In the genomic region with DNA sequence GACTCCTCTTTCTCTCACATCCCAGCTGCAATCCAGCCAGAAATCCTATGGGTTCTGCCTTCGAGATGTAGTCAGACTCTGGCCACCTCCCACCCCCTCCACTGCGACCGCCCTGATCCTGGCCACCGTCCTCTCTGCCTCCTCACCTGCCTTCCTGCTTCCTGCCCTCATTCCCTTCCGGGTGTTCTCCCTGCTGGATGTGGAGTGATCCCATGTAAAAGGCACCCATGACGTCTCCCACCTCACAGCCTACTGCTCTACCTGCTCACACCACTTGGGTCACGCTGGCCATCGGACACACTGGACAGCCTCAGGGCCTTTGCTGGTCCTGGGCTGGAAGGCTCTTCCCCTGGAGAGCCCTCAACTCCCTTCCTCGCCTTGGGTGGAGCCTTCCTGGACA, we compare ENCODE assay signal across 25 cellular contexts. TPM values are rescaled to one million over a fixed set of nuclear protein-coding genes. Genes with fewer than 3 reads are reported as not detected.
DNase-seq lines count a peak whose midpoint lies in the region; ATAC-seq and TF ChIP-seq lines count a peak whose summit lies in the region.
"Had no signal": no experiment of that assay in that cellular context is flagged by ENCODE, and none has a peak within 500 bp of the region (broad histone marks: within the 10 kb centered on the region; RNA-seq: fewer than 3 reads in every experiment).

No MANE protein-coding gene starts in this region.

- no peaks in the 10 kb centered on the region for H3K9me3 Mint-ChIP-seq in activated CD4-positive, alpha-beta T cell treated with anti-CD3 and anti-CD28 coated beads for 36 hours (ENCODE audit: low read depth)
- H3K9me3 Mint-ChIP-seq in central memory CD8-positive, alpha-beta T cell: no peaks in the 10 kb centered on the region
- H3K9me3 Mint-ChIP-seq: H9, immature natural killer cell had no signal

- POLR2A ChIA-PET in activated CD4-positive, alpha-beta T cell treated with anti-CD3 and anti-CD28 coated beads for 36 hours (lab: Charles Lee): no interaction called here
- POLR2A ChIA-PET in IMR-90 (lab: Charles Lee; ENCODE audit: unreplicated experiment): no interaction called here

- H2AK9ac ChIP-seq in IMR-90 (replicated peaks; ENCODE audit: low read depth, low read length, poor library complexity): no peak overlapping the region

- H3K27ac ChIP-seq in IMR-90 (ENCODE audit: insufficient read depth, low read length) (no peak overlapping the region), neuronal stem cell (replicated peaks; ENCODE audit: low read length) (no peak overlapping the region)
- H3K27ac ChIP-seq: epithelial cell of prostate, spleen had no signal

- H4K8ac ChIP-seq in IMR-90 (ENCODE audit: low read depth in 2 of 2, low read length in 2 of 2) (no peak overlapping the region), neuronal stem cell (ENCODE audit: low read depth, low read length) (no peak overlapping the region)

- H3K79me1 ChIP-seq in IMR-90 (ENCODE audit: low read depth in 1 of 2, low read length in 2 of 2) (no peaks in the 10 kb centered on the region), neuronal stem cell (ENCODE audit: low read depth, low read length) (no peaks in the 10 kb centered on the region)

- no peak overlapping the region for H3K18ac ChIP-seq in IMR-90 (ENCODE audit: low read depth, low read length)
- peak overlapping the region; percentile 56 for H3K18ac ChIP-seq in neuronal stem cell (ENCODE audit: low read length)

- no peaks in the 10 kb centered on the region for H4K20me1 ChIP-seq in IMR-90 (ENCODE audit: insufficient read depth, low read length)

- H3K36me3 Mint-ChIP-seq in activated CD4-positive, alpha-beta T cell treated with anti-CD3 and anti-CD28 coated beads for 36 hours (ENCODE audit: low read depth): peaks cover 85% of the 10 kb centered on the region
- H3K36me3 Mint-ChIP-seq in central memory CD8-positive, alpha-beta T cell (ENCODE audit: insufficient read depth): peaks cover 4% of the 10 kb centered on the region

- H4K91ac ChIP-seq in IMR-90 (ENCODE audit: insufficient read depth, low read depth, low read length) (no peak overlapping the region), neuronal stem cell (ENCODE audit: low read depth, low read length, poor library complexity) (no peak overlapping the region)

- DNase-seq in activated CD4-positive, alpha-beta T cell treated with anti-CD3 and anti-CD28 coated beads for 36 hours: no peak
- no peak for DNase-seq in activated CD4-positive, alpha-beta T cell treated with anti-CD3 and anti-CD28 coated beads, Interleukin-2, amount 50 U/mL, for 4 hours
- DNase-seq in IMR-90: no peak
- no peak for DNase-seq in central memory CD8-positive, alpha-beta T cell (ENCODE audit: low spot score in 2 of 2)
- no peak for DNase-seq in neuronal stem cell (ENCODE audit: low spot score)
- no peak for DNase-seq in cardiac septum (ENCODE audit: low spot score)
- no peak for DNase-seq in NCI-H526 treated with DMSO at 0.1 percent for 48 hours (lab: John Stamatoyannopoulos, UW)
- DNase-seq: BE2C; immature natural killer cell; left ventricle myocardium superior; NCI-H1930; NCI-H226; occipital lobe; SHP77 treated with DMSO at 0.1 percent for 48 hours; spleen; stimulated activated CD4-positive, alpha-beta T cell treated with anti-CD3 and anti-CD28 coated beads, Interleukin-4, amount 100 ng/mL, for 4 hours; uterus had no signal

- no CpG with 5 or more reads among the region's 9 CpGs for WGBS in IMR-90 (ENCODE audit: extremely low coverage in 2 of 2, insufficient read length in 1 of 2), 2 experiments
- no CpG with 5 or more reads among the region's 9 CpGs for WGBS in neuronal stem cell (ENCODE audit: extremely low coverage in 2 of 2, insufficient read length in 2 of 2, insufficient replicate concordance in 1 of 2), 2 donors

- TF ChIP-seq RAD21 in IMR-90 (IDR thresholded peaks at IDR 0.05; ENCODE audit: low read length): no peak

- no TSS peak for BruUV-seq in IMR-90 (replicated peaks; lab: Mats Ljungman, UMichigan)

- no peak for ATAC-seq in activated CD4-positive, alpha-beta T cell treated with anti-CD3 and anti-CD28 coated beads for 36 hours
- ATAC-seq in IMR-90 (ENCODE audit: low read depth): no peak
- no peak for ATAC-seq in central memory CD8-positive, alpha-beta T cell (replicated peaks; ENCODE audit: extremely low read depth, poor library complexity, severe bottlenecking)
- no peak for ATAC-seq in HG02610 (IDR thresholded peaks at IDR 0.05; ENCODE audit: unreplicated experiment)
- ATAC-seq: left ventricle myocardium superior had no signal

- H3K56ac ChIP-seq in IMR-90 (ENCODE audit: extremely low read depth, insufficient read depth, low read length): no peak overlapping the region

- peak overlapping the region; percentile 11 for H2AFZ ChIP-seq in IMR-90 (replicated peaks; ENCODE audit: low read length, poor library complexity)
- no peak overlapping the region for H2AFZ ChIP-seq in neuronal stem cell (ENCODE audit: low read length)

- H3K4me3 Mint-ChIP-seq in activated CD4-positive, alpha-beta T cell treated with anti-CD3 and anti-CD28 coated beads for 36 hours: no peak overlapping the region
- no peak overlapping the region for H3K4me3 Mint-ChIP-seq in central memory CD8-positive, alpha-beta T cell
- H3K4me3 Mint-ChIP-seq: H9, immature natural killer cell had no signal

- peak overlapping the region; percentile 58 for H3K27ac Mint-ChIP-seq in activated CD4-positive, alpha-beta T cell treated with anti-CD3 and anti-CD28 coated beads for 36 hours
- peak overlapping the region; percentile 75 for H3K27ac Mint-ChIP-seq in central memory CD8-positive, alpha-beta T cell (ENCODE audit: low read depth)

- H3K4me1 ChIP-seq in IMR-90 (ENCODE audit: control insufficient read depth, insufficient read depth, low read length) (no peaks in the 10 kb centered on the region), neuronal stem cell (ENCODE audit: control insufficient read depth in 2 of 2, insufficient read depth in 1 of 2, low read depth in 1 of 2, low read length in 2 of 2) (peaks cover 12 to 14% of the 10 kb centered on the region in 2 donors)
- H3K4me1 ChIP-seq: BE2C had no signal

- H2BK5ac ChIP-seq in IMR-90 (ENCODE audit: low read depth, low read length, poor library complexity, severe bottlenecking): no peak overlapping the region
- no peak overlapping the region for H2BK5ac ChIP-seq in neuronal stem cell (ENCODE audit: low read length)

- H3K4ac ChIP-seq in IMR-90 (ENCODE audit: low read depth, low read length): no peak overlapping the region
- no peak overlapping the region for H3K4ac ChIP-seq in neuronal stem cell (ENCODE audit: low read length)

- in situ Hi-C loops in IMR-90 (cut with MboI; ENCODE audit: low sequenced_read_pairs): no loop called here

- dilution Hi-C loops in IMR-90 (cut with HindIII; ENCODE audit: low sequenced_read_pairs, unreplicated experiment): no loop called here

- H3K9ac ChIP-seq in IMR-90 (ENCODE audit: low read depth, low read length): no peak overlapping the region
- H3K9ac ChIP-seq in neuronal stem cell (ENCODE audit: low read depth, low read length, poor library complexity): no peak overlapping the region

- no peak for TF ChIP-seq CTCF in IMR-90 (conservative IDR thresholded peaks at IDR 0.05; ENCODE audit: low read depth, low read length)

- H3K4me2 ChIP-seq in IMR-90 (ENCODE audit: low read depth, low read length) (no peak overlapping the region), neuronal stem cell (ENCODE audit: insufficient read depth, low read length, poor library complexity, severe bottlenecking) (no peak overlapping the region)

- H3K9me3 ChIP-seq in IMR-90 (ENCODE audit: control insufficient read depth, insufficient read depth, low read length) (no peaks in the 10 kb centered on the region), neuronal stem cell (replicated peaks in 1 of 2; ENCODE audit: control insufficient read depth in 2 of 2, insufficient read depth in 1 of 2, low read depth in 1 of 2, low read length in 2 of 2) (no peaks in the 10 kb centered on the region)
- H3K9me3 ChIP-seq: BE2C, uterus had no signal

- H2BK20ac ChIP-seq in IMR-90 (ENCODE audit: low read depth, low read length): no peak overlapping the region

- no peaks in the 10 kb centered on the region for H3K9me1 ChIP-seq in IMR-90 (ENCODE audit: insufficient read depth, low read length)

- H3K27me3 ChIP-seq in IMR-90 (ENCODE audit: control insufficient read depth, insufficient read depth, low read length) (peaks cover 16% of the 10 kb centered on the region), neuronal stem cell (ENCODE audit: control insufficient read depth in 3 of 3, insufficient read depth in 3 of 3, low read depth in 1 of 3, low read length in 3 of 3) (peaks cover 0 to 6% (median 0%) of the 10 kb centered on the region in 3 experiments)
- H3K27me3 ChIP-seq: BE2C, spleen, uterus had no signal

- H3K4me1 Mint-ChIP-seq in activated CD4-positive, alpha-beta T cell treated with anti-CD3 and anti-CD28 coated beads for 36 hours: peaks cover 97% of the 10 kb centered on the region
- H3K4me1 Mint-ChIP-seq in central memory CD8-positive, alpha-beta T cell: peaks cover 67% of the 10 kb centered on the region

- H3K27me3 Mint-ChIP-seq in activated CD4-positive, alpha-beta T cell treated with anti-CD3 and anti-CD28 coated beads for 36 hours: no peaks in the 10 kb centered on the region
- H3K27me3 Mint-ChIP-seq in central memory CD8-positive, alpha-beta T cell: no peaks in the 10 kb centered on the region

- H3K36me3 ChIP-seq in IMR-90 (ENCODE audit: control insufficient read depth, insufficient read depth, low read length) (no peaks in the 10 kb centered on the region), neuronal stem cell (replicated peaks in 1 of 2; ENCODE audit: control insufficient read depth in 2 of 2, insufficient read depth in 2 of 2, low read length in 2 of 2) (no peaks in the 10 kb centered on the region)
- H3K36me3 ChIP-seq: BE2C, spleen, uterus had no signal

- H4K5ac ChIP-seq in IMR-90 (ENCODE audit: low read depth, low read length): no peak overlapping the region

- intact Hi-C loops in activated CD4-positive, alpha-beta T cell treated with anti-CD3 and anti-CD28 coated beads for 36 hours (cut with DNase I, micrococcal nuclease): no loop called here
- intact Hi-C loops in IMR-90 (cut with micrococcal nuclease): no loop called here
- intact Hi-C loops in cardiac septum (cut with DNase I): no loop called here

- no peak overlapping the region for H2BK12ac ChIP-seq in neuronal stem cell (ENCODE audit: low read length)

- no peak for TF ChIP-seq POLR2A in IMR-90 (IDR thresholded peaks at IDR 0.05; ENCODE audit: low read depth, low read length)

- no peak overlapping the region for H3K14ac ChIP-seq in IMR-90 (replicated peaks; ENCODE audit: low read depth, low read length)
- H3K14ac ChIP-seq in neuronal stem cell (ENCODE audit: low read length): no peak overlapping the region

- H2BK15ac ChIP-seq in IMR-90 (ENCODE audit: low read depth, low read length) (no peak overlapping the region), neuronal stem cell (ENCODE audit: low read length) (peak overlapping the region; percentile 10)

- H2BK120ac ChIP-seq in IMR-90 (ENCODE audit: low read depth, low read length) (no peak overlapping the region), neuronal stem cell (ENCODE audit: low read depth, low read length) (no peak overlapping the region)

- no peak overlapping the region for H2AK5ac ChIP-seq in IMR-90 (ENCODE audit: low read depth, low read length)
- peak overlapping the region; percentile 65 for H2AK5ac ChIP-seq in neuronal stem cell (ENCODE audit: low read depth, low read length)

- no peak overlapping the region for H3K23ac ChIP-seq in IMR-90 (ENCODE audit: low read depth, low read length)
- H3K23ac ChIP-seq in neuronal stem cell (ENCODE audit: low read depth, low read length, poor library complexity): peak overlapping the region; percentile 40

- no peak overlapping the region for H3K4me3 ChIP-seq in IMR-90 (ENCODE audit: insufficient read depth, low read depth, low read length)
- H3K4me3 ChIP-seq in neuronal stem cell (ENCODE audit: low read length in 2 of 2): no peak overlapping the region
- H3K4me3 ChIP-seq: spleen, uterus had no signal

- CTCF ChIA-PET in activated CD4-positive, alpha-beta T cell treated with anti-CD3 and anti-CD28 coated beads for 36 hours (lab: Charles Lee): no interaction called here
- CTCF ChIA-PET in IMR-90 (lab: Yijun Ruan, JAX): no interaction called here

RNA-seq across cellular contexts. Expression of gene CD5, which starts 33.7 kb away (rescaled TPM):
- total RNA-seq in activated CD4-positive, alpha-beta T cell treated with anti-CD3 and anti-CD28 coated beads for 36 hours: 100 to 1,000 TPM; 298 to 399 TPM
- total RNA-seq in IMR-90 (2012; rRNA removed) (not detected in 2 replicates), cardiac septum (not detected)
- polyA plus RNA-seq in IMR-90 (2012; rRNA removed): not detected in 2 replicates
- not detected in 2 replicates for polyA plus RNA-seq in IMR-90 (2012; cell fraction: cytosol; rRNA removed)
- polyA plus RNA-seq in IMR-90 (2012; cell fraction: nucleus; rRNA removed; ENCODE audit: low replicate concordance): not detected in 2 replicates
- not detected for polyA plus RNA-seq in neuronal stem cell (2013, experiment 1 of 2)
- not detected for polyA plus RNA-seq in neuronal stem cell (2013, experiment 2 of 2)
- total RNA-seq: A172, dermis microvascular lymphatic vessel endothelial cell, fibroblast of villous mesenchyme, H9, HT1080, occipital lobe, renal cortical epithelial cell had no signal

Comparison
In these comparisons a context has a peak if more than half of its experiments do, and no peak if none do; other contexts are left out.
1. RNA of gene CD5, which starts 33.7 kb away (total RNA-seq): 298 to 399 TPM in activated CD4-positive, alpha-beta T cell treated with anti-CD3 and anti-CD28 coated beads for 36 hours; not detected in cardiac septum (single experiment) and not detected in IMR-90; every median in the first group is over 100 times any median in the second.